Comparison of ENCODE assay signal across 17 cellular contexts in the genomic region with DNA sequence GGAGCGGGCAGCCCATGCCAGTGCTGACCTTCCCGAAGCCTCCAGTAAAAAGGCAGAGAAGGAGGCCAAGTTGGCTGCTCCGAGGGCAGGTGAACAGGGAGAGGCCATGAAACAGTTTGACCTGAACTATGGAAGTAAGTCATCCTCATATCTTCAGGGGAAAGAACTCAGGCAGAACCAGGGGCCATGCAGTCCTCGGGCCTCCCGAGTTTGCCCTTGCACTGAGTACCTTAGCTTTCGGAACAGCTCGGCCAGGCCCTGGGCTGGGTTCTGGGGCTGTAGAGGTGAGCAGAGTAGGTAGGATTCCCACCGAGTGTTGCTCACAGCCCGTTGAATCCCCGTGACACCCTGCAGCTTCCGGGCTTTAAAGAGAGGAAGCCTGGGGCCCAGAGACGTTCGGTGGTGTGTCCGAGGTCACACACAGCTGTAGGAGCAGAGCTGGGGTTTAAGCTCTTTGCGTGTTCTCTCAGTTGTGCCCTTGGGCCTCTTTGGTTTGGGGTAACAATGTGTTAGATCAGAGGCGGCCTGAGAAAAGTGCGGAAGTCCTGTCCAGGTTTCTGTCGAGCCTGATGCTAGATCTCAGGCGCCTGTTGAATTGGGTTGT. TPM values are rescaled to one million over a fixed set of nuclear protein-coding genes. Genes with fewer than 3 reads are reported as not detected.
DNase-seq lines count a peak whose midpoint lies in the region; ATAC-seq and TF ChIP-seq lines count a peak whose summit lies in the region.
"Had no signal": no experiment of that assay in that cellular context is flagged by ENCODE, and none has a peak within 500 bp of the region (broad histone marks: within the 10 kb centered on the region; RNA-seq: fewer than 3 reads in every experiment).

No MANE protein-coding gene starts in this region.

- H3K4me3 Mint-ChIP-seq in activated naive CD4-positive, alpha-beta T cell treated with anti-CD3 and anti-CD28 coated beads, Interleukin-2, amount 50 U/mL, for 24 hours, result no peak overlapping the region
- H3K4me3 Mint-ChIP-seq in activated naive CD4-positive, alpha-beta T cell treated with anti-CD3 and anti-CD28 coated beads for 36 hours, result no peak overlapping the region
- H3K4me3 Mint-ChIP-seq in central memory CD8-positive, alpha-beta T cell, result peak overlapping the region; percentile 18
- no peak overlapping the region for H3K4me3 Mint-ChIP-seq in T-helper 2 cell treated with Interferon-gamma antibody and Interleukin-4, amounts not matched to agents 5 μg/mL and 100 μg/mL, for 36 hours
- H3K4me3 Mint-ChIP-seq: activated CD8-positive, alpha-beta memory T cell treated with anti-CD3 and anti-CD28 coated beads, Interleukin-2, amount 10 ng/mL, durations not matched to agents 7 days and 5 days; memory B cell had no signal

- no peak for TF ChIP-seq POLR2A in gastrocnemius medialis (IDR thresholded peaks at IDR 0.05)

- H3K9me3 ChIP-seq in HUES48 (ENCODE audit: control insufficient read depth, insufficient read depth, low read length) (no peaks in the 10 kb centered on the region), gastrocnemius medialis (no peaks in the 10 kb centered on the region)
- H3K9me3 ChIP-seq: BLaER1 treated with 17β-estradiol and CSF1 and Interleukin-3, amounts not matched to agents 10 nM and 100 nM; esophagus muscularis mucosa; gastroesophageal sphincter; pancreas; testis had no signal

- no peak for ATAC-seq in central memory CD8-positive, alpha-beta T cell (replicated peaks; ENCODE audit: extremely low read depth, poor library complexity, severe bottlenecking)
- ATAC-seq in gastrocnemius medialis, result no peak
- ATAC-seq: activated CD8-positive, alpha-beta memory T cell treated with anti-CD3 and anti-CD28 coated beads, Interleukin-2, amount 10 ng/mL, durations not matched to agents 7 days and 5 days; gastroesophageal sphincter; sciatic nerve had no signal

- peak overlapping the region; percentile 23 for H3K27ac ChIP-seq in HUES48 (ENCODE audit: low read depth, low read length)
- peak overlapping the region; percentile 7 to 90 (median 80) for H3K27ac ChIP-seq in gastrocnemius medialis
- H3K27ac ChIP-seq: BLaER1 treated with 17β-estradiol and CSF1 and Interleukin-3, amounts not matched to agents 10 nM and 100 nM; pancreas; testis had no signal

- in situ Hi-C loops in gastrocnemius medialis (cut with MboI; ENCODE audit: low sequenced_read_pairs in 4 of 4), result loop anchor here in 2 of 4 donors (25.0 kb wide), 1 partner anchor 91 kb away; a partner anchor contains a TSS

- H3K4me3 ChIP-seq in HUES48 (ENCODE audit: low read depth, low read length) (no peak overlapping the region), gastrocnemius medialis (no peak overlapping the region)
- H3K4me3 ChIP-seq: BLaER1 treated with 17β-estradiol and CSF1 and Interleukin-3, amounts not matched to agents 10 nM and 100 nM; esophagus muscularis mucosa; gastroesophageal sphincter; pancreas; testis had no signal

- H3K36me3 ChIP-seq in HUES48 (ENCODE audit: control insufficient read depth, insufficient read depth, low read length), result peaks cover 97% of the 10 kb centered on the region
- H3K36me3 ChIP-seq in gastrocnemius medialis, result peaks cover 9 to 74% of the 10 kb centered on the region in 2 donors

- peaks cover 2% of the 10 kb centered on the region for H3K36me3 Mint-ChIP-seq in activated naive CD4-positive, alpha-beta T cell treated with anti-CD3 and anti-CD28 coated beads, Interleukin-2, amount 50 U/mL, for 24 hours
- peaks cover 39% of the 10 kb centered on the region for H3K36me3 Mint-ChIP-seq in activated naive CD4-positive, alpha-beta T cell treated with anti-CD3 and anti-CD28 coated beads for 36 hours (ENCODE audit: low read depth)
- peaks cover 71% of the 10 kb centered on the region for H3K36me3 Mint-ChIP-seq in central memory CD8-positive, alpha-beta T cell (ENCODE audit: insufficient read depth)
- peaks cover 67% of the 10 kb centered on the region for H3K36me3 Mint-ChIP-seq in T-helper 2 cell treated with Interferon-gamma antibody and Interleukin-4, amounts not matched to agents 5 μg/mL and 100 μg/mL, for 36 hours (ENCODE audit: low read depth)

- H3K27ac Mint-ChIP-seq in activated naive CD4-positive, alpha-beta T cell treated with anti-CD3 and anti-CD28 coated beads, Interleukin-2, amount 50 U/mL, for 24 hours, result peak overlapping the region; percentile 76
- H3K27ac Mint-ChIP-seq in activated naive CD4-positive, alpha-beta T cell treated with anti-CD3 and anti-CD28 coated beads for 36 hours, result no peak overlapping the region
- H3K27ac Mint-ChIP-seq in central memory CD8-positive, alpha-beta T cell (ENCODE audit: low read depth), result no peak overlapping the region
- no peak overlapping the region for H3K27ac Mint-ChIP-seq in T-helper 2 cell treated with Interferon-gamma antibody and Interleukin-4, amounts not matched to agents 5 μg/mL and 100 μg/mL, for 36 hours
- H3K27ac Mint-ChIP-seq: activated CD8-positive, alpha-beta memory T cell treated with anti-CD3 and anti-CD28 coated beads, Interleukin-2, amount 10 ng/mL, durations not matched to agents 7 days and 5 days; memory B cell had no signal

- no peak for DNase-seq in activated naive CD4-positive, alpha-beta T cell treated with anti-CD3 and anti-CD28 coated beads for 36 hours
- no peak for DNase-seq in central memory CD8-positive, alpha-beta T cell (ENCODE audit: low spot score in 2 of 2)
- DNase-seq in gastrocnemius medialis (no peak), NCI-H2107 (lab: John Stamatoyannopoulos, UW) (no peak), NCI-H1092 (lab: John Stamatoyannopoulos, UW) (no peak)
- DNase-seq in T-helper 2 cell treated with Interferon-gamma antibody and Interleukin-4, amounts not matched to agents 5 μg/mL and 100 μg/mL, for 36 hours (ENCODE audit: low spot score), result no peak

- H3K4me1 ChIP-seq in HUES48 (ENCODE audit: control insufficient read depth, insufficient read depth, low read length), result no peaks in the 10 kb centered on the region
- H3K4me1 ChIP-seq in gastrocnemius medialis, result peaks cover 19 to 41% of the 10 kb centered on the region in 2 donors
- H3K4me1 ChIP-seq: BLaER1 treated with 17β-estradiol and CSF1 and Interleukin-3, amounts not matched to agents 10 nM and 100 nM; pancreas; testis had no signal

- CTCF ChIA-PET in activated naive CD4-positive, alpha-beta T cell treated with anti-CD3 and anti-CD28 coated beads for 36 hours (lab: Charles Lee), result interaction anchor here (0.5 to 1.7 kb wide), 10 partner anchors 9 to 488 kb away, joined by 3 to 6 read pairs (median 4); no protein-coding TSS in a partner anchor

- H3K9ac ChIP-seq in HUES48 (ENCODE audit: low read depth, low read length), result no peak overlapping the region
- H3K9ac ChIP-seq: BLaER1 treated with 17β-estradiol and CSF1 and Interleukin-3, amounts not matched to agents 10 nM and 100 nM had no signal

- no peaks in the 10 kb centered on the region for H3K27me3 ChIP-seq in HUES48 (ENCODE audit: control insufficient read depth, insufficient read depth, low read length)
- H3K27me3 ChIP-seq in gastrocnemius medialis, result no peaks in the 10 kb centered on the region
- H3K27me3 ChIP-seq: BLaER1 treated with 17β-estradiol and CSF1 and Interleukin-3, amounts not matched to agents 10 nM and 100 nM; esophagus muscularis mucosa; gastroesophageal sphincter; pancreas; testis had no signal

- no peaks in the 10 kb centered on the region for H3K4me1 Mint-ChIP-seq in activated naive CD4-positive, alpha-beta T cell treated with anti-CD3 and anti-CD28 coated beads, Interleukin-2, amount 50 U/mL, for 24 hours
- H3K4me1 Mint-ChIP-seq in activated naive CD4-positive, alpha-beta T cell treated with anti-CD3 and anti-CD28 coated beads for 36 hours (ENCODE audit: low read depth), result peaks cover 7% of the 10 kb centered on the region
- peaks cover 19% of the 10 kb centered on the region for H3K4me1 Mint-ChIP-seq in central memory CD8-positive, alpha-beta T cell
- no peaks in the 10 kb centered on the region for H3K4me1 Mint-ChIP-seq in T-helper 2 cell treated with Interferon-gamma antibody and Interleukin-4, amounts not matched to agents 5 μg/mL and 100 μg/mL, for 36 hours (ENCODE audit: low read depth)

- no peak for TF ChIP-seq CTCF in gastrocnemius medialis (IDR thresholded peaks at IDR 0.05 in 4 of 5, conservative IDR thresholded peaks at IDR 0.05 in 1 of 5)

- intact Hi-C loops in activated naive CD4-positive, alpha-beta T cell treated with anti-CD3 and anti-CD28 coated beads for 36 hours (cut with micrococcal nuclease), result loop anchor here (1.0 to 2.0 kb wide), 2 partner anchors 85 to 128 kb away; no protein-coding TSS in a partner anchor
- intact Hi-C loops in gastrocnemius medialis (cut with DNase I; ENCODE audit: low total_unique reads), result loop anchor here (1.0 kb wide), 1 partner anchor 128 kb away; no protein-coding TSS in a partner anchor

- H3K27me3 Mint-ChIP-seq in activated naive CD4-positive, alpha-beta T cell treated with anti-CD3 and anti-CD28 coated beads, Interleukin-2, amount 50 U/mL, for 24 hours, result no peaks in the 10 kb centered on the region
- no peaks in the 10 kb centered on the region for H3K27me3 Mint-ChIP-seq in activated naive CD4-positive, alpha-beta T cell treated with anti-CD3 and anti-CD28 coated beads for 36 hours (ENCODE audit: low read depth)
- no peaks in the 10 kb centered on the region for H3K27me3 Mint-ChIP-seq in central memory CD8-positive, alpha-beta T cell
- H3K27me3 Mint-ChIP-seq in T-helper 2 cell treated with Interferon-gamma antibody and Interleukin-4, amounts not matched to agents 5 μg/mL and 100 μg/mL, for 36 hours (ENCODE audit: low read depth), result no peaks in the 10 kb centered on the region
- H3K27me3 Mint-ChIP-seq: activated CD8-positive, alpha-beta memory T cell treated with anti-CD3 and anti-CD28 coated beads, Interleukin-2, amount 10 ng/mL, durations not matched to agents 7 days and 5 days; memory B cell; naive B cell had no signal

- H3K9me3 Mint-ChIP-seq in activated naive CD4-positive, alpha-beta T cell treated with anti-CD3 and anti-CD28 coated beads, Interleukin-2, amount 50 U/mL, for 24 hours, result no peaks in the 10 kb centered on the region
- H3K9me3 Mint-ChIP-seq in activated naive CD4-positive, alpha-beta T cell treated with anti-CD3 and anti-CD28 coated beads for 36 hours, result no peaks in the 10 kb centered on the region
- no peaks in the 10 kb centered on the region for H3K9me3 Mint-ChIP-seq in central memory CD8-positive, alpha-beta T cell
- H3K9me3 Mint-ChIP-seq in T-helper 2 cell treated with Interferon-gamma antibody and Interleukin-4, amounts not matched to agents 5 μg/mL and 100 μg/mL, for 36 hours, result no peaks in the 10 kb centered on the region
- H3K9me3 Mint-ChIP-seq: memory B cell, naive B cell had no signal

RNA-seq across cellular contexts. Expression of a gene that starts 24.8 kb away (rescaled TPM):
- total RNA-seq in activated naive CD4-positive, alpha-beta T cell treated with anti-CD3 and anti-CD28 coated beads for 36 hours, result 10 to 100 TPM; 28.7 to 33.8 TPM
- 10 to 100 TPM; 14.3 to 43.1 (median 32.2) TPM for total RNA-seq in gastrocnemius medialis

RNA-seq across cellular contexts. Expression of a gene that starts 53.1 kb away (rescaled TPM):
- total RNA-seq in activated naive CD4-positive, alpha-beta T cell treated with anti-CD3 and anti-CD28 coated beads for 36 hours, result 10 to 100 TPM; 18.7 to 21.7 TPM
- 10 to 100 TPM; 39.7 to 86.9 (median 43.9) TPM for total RNA-seq in gastrocnemius medialis
